Comparison of ENCODE assay signal across 8 cellular contexts in the genomic region with DNA sequence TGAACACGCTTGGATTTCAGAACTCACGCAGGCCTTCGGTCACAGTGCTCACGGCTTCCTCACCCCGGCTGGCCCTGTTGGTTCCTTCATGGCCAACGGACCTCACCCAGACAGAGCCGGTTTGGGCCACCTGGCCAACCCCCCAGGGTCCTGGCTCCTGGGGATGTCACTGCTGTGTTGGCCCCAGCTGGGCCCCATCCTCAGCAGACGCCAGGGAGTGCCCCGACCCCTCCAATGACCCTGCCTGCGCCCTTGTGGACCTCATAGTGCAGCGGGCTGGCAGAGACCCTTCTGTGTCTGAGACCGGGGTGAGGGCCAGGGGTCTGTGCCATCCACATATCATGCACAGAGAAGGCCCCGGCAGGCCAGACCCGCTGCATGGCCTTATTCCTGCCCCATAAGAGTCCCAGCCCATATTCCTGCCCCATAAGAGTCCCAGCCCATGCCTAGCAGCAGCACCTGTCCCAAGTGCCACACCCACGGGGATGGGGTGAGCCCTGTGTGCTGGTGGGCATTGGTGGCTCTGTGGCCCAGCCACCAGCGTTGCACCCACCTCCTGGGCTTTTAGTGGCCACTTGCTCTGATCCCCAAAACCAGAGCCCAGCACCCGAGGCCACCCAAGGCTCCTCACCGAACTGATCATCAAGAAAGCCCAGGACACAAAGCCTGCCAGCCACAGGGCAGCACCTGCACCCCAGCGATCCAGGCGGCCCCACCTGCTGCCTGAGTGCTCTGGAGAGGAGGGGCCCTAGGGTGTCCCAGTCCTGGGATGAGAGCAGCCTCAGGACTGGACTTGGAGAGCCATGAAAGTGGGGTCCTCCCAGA. TPM values are rescaled to one million over a fixed set of nuclear protein-coding genes. Genes with fewer than 3 reads are reported as not detected.
DNase-seq lines count a peak whose midpoint lies in the region; ATAC-seq and TF ChIP-seq lines count a peak whose summit lies in the region.

No MANE protein-coding gene starts in this region.

- H3K9me2 ChIP-seq in OCI-LY1 (ENCODE audit: low read depth, low read length) = no peaks in the 10 kb centered on the region

- no peaks in the 10 kb centered on the region for H3K9me3 Mint-ChIP-seq in osteocyte (ENCODE audit: unreplicated experiment)

- no peaks in the 10 kb centered on the region for H3K9me3 ChIP-seq in OCI-LY1 (ENCODE audit: low read length)

- H3K79me2 ChIP-seq in OCI-LY1 (ENCODE audit: insufficient read depth, low read length) = no peaks in the 10 kb centered on the region

- no peak overlapping the region for H3K27ac Mint-ChIP-seq in osteocyte (ENCODE audit: unreplicated experiment)

- H3K27me3 ChIP-seq in OCI-LY1 (ENCODE audit: insufficient read depth, low read length) = 0 out of 2 replicates have a peak, but pooled peaks cover 5% of the 10 kb centered on the region

- no peak overlapping the region for H3K27ac ChIP-seq in OCI-LY1 (ENCODE audit: low read depth, low read length, poor library complexity, severe bottlenecking)

- peak overlapping the region; percentile 32 for H3K4me3 Mint-ChIP-seq in osteocyte (ENCODE audit: unreplicated experiment)

- H3K36me3 Mint-ChIP-seq in osteocyte (ENCODE audit: unreplicated experiment) = no peaks in the 10 kb centered on the region

- H3K4me1 Mint-ChIP-seq in osteocyte (ENCODE audit: unreplicated experiment) = peaks cover 20% of the 10 kb centered on the region

- peaks cover 29% of the 10 kb centered on the region for H3K4me1 ChIP-seq in OCI-LY1 (ENCODE audit: insufficient read depth, low read length, severe bottlenecking)

- DNase-seq in D341Med (ENCODE audit: low spot score) (peak; percentile 14), ecto neural progenitor cell (ENCODE audit: low spot score) (peak; percentile 52), osteocyte (ENCODE audit: extremely low spot score, unreplicated experiment) (peak; percentile 80), NCI-H2171 (lab: John Stamatoyannopoulos, UW) (no peak)

- peak overlapping the region; percentile 74 for H3K4me2 ChIP-seq in OCI-LY1 (ENCODE audit: low read length)

- no peaks in the 10 kb centered on the region for H4K20me1 ChIP-seq in OCI-LY1 (ENCODE audit: insufficient read depth, low read length)

- peaks cover 29% of the 10 kb centered on the region for H3K27me3 Mint-ChIP-seq in osteocyte (ENCODE audit: unreplicated experiment)

- TF ChIP-seq CTCF in OCI-LY1 (IDR thresholded peaks at IDR 0.05; ENCODE audit: low read length) = no peak
- TF ChIP-seq CTCF in osteocyte (IDR thresholded peaks at IDR 0.05) = no peak

- H3F3A ChIP-seq in OCI-LY1 (ENCODE audit: insufficient read depth, low read length) = no peaks in the 10 kb centered on the region

- H3K36me3 ChIP-seq in OCI-LY1 (ENCODE audit: insufficient read depth, low read length) = peaks cover 11% of the 10 kb centered on the region

- TF ChIP-seq POLR2A in GM18505 (IDR thresholded peaks at IDR 0.05; ENCODE audit: borderline replicate concordance, extremely low read depth, insufficient read depth, insufficient read length) = no peak

- H2AFZ ChIP-seq in OCI-LY1 (ENCODE audit: low read length) = no peak overlapping the region

- ATAC-seq in HG02981 (IDR thresholded peaks at IDR 0.05; ENCODE audit: unreplicated experiment) = no peak
- no peak for ATAC-seq in GM18505 (IDR thresholded peaks at IDR 0.05; ENCODE audit: unreplicated experiment)
- no peak for ATAC-seq in GM21717 (IDR thresholded peaks at IDR 0.05; ENCODE audit: unreplicated experiment)

- peak overlapping the region; percentile 74 for H3K4me3 ChIP-seq in OCI-LY1 (ENCODE audit: low read depth, low read length, poor library complexity, severe bottlenecking)

- H3K9ac ChIP-seq in OCI-LY1 (ENCODE audit: low read length) = peak overlapping the region; percentile 73; the same call in 1 of the 2 replicates

RNA-seq across cellular contexts. Expression of gene LPCAT1, which starts 1.3 kb away (rescaled TPM):
- total RNA-seq in osteocyte = 37.9 and 39.9 TPM in 2 replicates
